Comparison of ENCODE assay signal across 8 cellular contexts in genomic region chr16:68064791-68065365, GRCh38. TPM values are rescaled to one million over a fixed set of nuclear protein-coding genes. Genes with fewer than 3 reads are reported as not detected.
DNase-seq lines count a peak whose midpoint lies in the region; ATAC-seq and TF ChIP-seq lines count a peak whose summit lies in the region.

No MANE protein-coding gene starts in this region.

- in situ Hi-C loops in ACHN (cut with HindIII; ENCODE audit: low pct_ligation_motif_present, low pct_unique_long_range_greater_than_20kb, low sequenced_read_pairs) = no loop called here
- in situ Hi-C loops in GM13977 (cut with MboI; ENCODE audit: low pct_unique_long_range_greater_than_20kb, low sequenced_read_pairs, unreplicated experiment) = loop anchor here (25.0 kb wide), 1 partner anchor 378 kb away; no protein-coding TSS in a partner anchor

- peak; percentile 90 for TF ChIP-seq CTCF in GM13977 (IDR thresholded peaks at IDR 0.05; ENCODE audit: extremely low read depth, insufficient read depth, missing control alignments)

- no peak for ATAC-seq in GM21576 (IDR thresholded peaks at IDR 0.05; ENCODE audit: unreplicated experiment)

- DNase-seq in ACHN (peak; percentile 75), GM13977 (ENCODE audit: low spot score) (peak; percentile 71), NCI-H2227 treated with DMSO at 0.1 percent for 48 hours (lab: John Stamatoyannopoulos, UW) (peak; percentile 38), dedifferentiated amniotic fluid mesenchymal stem cell (ENCODE audit: extremely low spot score) (peak; percentile 45), lung microvascular endothelial cell (ENCODE audit: low read depth in 2 of 2) (peak; percentile 71 to 80)
- DNase-seq in activated CD4-positive, alpha-beta T cell treated with anti-CD3 and anti-CD28 coated beads, Interleukin-2, amount 50 U/mL, for 1 hour = peak; percentile 70
- peak; percentile 31 for DNase-seq in stimulated activated CD8-positive, alpha-beta memory T cell treated with anti-CD3 and anti-CD28 coated beads, Interleukin-15, amount 100 ng/mL, for 24 hours (ENCODE audit: low read depth)

RNA-seq across cellular contexts. Expression of gene NFATC3, which starts 20.3 kb away (rescaled TPM):
- total RNA-seq in lung microvascular endothelial cell = 13.1 and 18.5 TPM in 2 replicates

RNA-seq across cellular contexts. Expression of gene DUS2, which starts 41.8 kb away (rescaled TPM):
- 13.7 and 17.7 TPM in 2 replicates for total RNA-seq in lung microvascular endothelial cell

RNA-seq across cellular contexts. Expression of gene DDX28, which starts 41.8 kb away (rescaled TPM):
- total RNA-seq in lung microvascular endothelial cell = 12.0 and 19.8 TPM in 2 replicates

RNA-seq across cellular contexts. Expression of gene DPEP2NB, which starts 49.2 kb away (rescaled TPM):
- under 0.01 TPM in 1 of 2 replicates, not detected in the other for total RNA-seq in lung microvascular endothelial cell
